In the genomic region with DNA sequence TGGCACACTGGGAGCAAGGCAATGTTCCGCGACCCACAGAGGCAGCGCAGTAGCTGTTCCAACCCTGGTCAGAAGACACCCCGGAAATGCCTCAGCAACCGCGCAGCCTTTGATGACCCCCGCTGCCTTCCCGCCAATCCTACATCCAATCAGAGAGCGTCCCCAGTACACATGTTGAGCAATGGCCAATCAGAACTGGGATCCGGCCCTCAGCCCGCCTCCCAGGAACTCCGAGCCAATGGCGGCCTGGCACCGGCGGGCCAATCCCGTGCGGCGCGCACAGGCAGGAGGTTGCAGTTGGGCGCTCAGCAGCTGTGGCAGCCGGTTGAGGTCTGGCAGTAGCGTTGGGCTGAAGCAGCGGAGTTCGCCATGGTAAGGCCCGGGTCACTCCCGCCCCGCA, we compare ENCODE assay signal across 1 cellular context.
TF ChIP-seq lines count a peak whose summit lies in the region.

A gene (plus strand): TSS at position 289 of the 400 bp plus-strand sequence. CDS start 81 bp downstream, at position 370.

TF ChIP-seq in H1, 55 proteins besides CTCF, POLR2A, EP300 and RAD21:
- TF ChIP-seq, protein P1, sequence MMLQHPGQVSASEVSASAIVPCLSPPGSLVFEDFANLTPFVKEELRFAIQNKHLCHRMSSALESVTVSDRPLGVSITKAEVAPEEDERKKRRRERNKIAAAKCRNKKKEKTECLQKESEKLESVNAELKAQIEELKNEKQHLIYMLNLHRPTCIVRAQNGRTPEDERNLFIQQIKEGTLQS (IDR thresholded peaks at IDR 0.05; ENCODE audit: insufficient read depth, low read depth, low read length) = no peak
- TF ChIP-seq, protein P2, sequence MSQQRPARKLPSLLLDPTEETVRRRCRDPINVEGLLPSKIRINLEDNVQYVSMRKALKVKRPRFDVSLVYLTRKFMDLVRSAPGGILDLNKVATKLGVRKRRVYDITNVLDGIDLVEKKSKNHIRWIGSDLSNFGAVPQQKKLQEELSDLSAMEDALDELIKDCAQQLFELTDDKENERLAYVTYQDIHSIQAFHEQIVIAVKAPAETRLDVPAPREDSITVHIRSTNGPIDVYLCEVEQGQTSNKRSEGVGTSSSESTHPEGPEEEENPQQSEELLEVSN (IDR thresholded peaks at IDR 0.05) = peak; percentile 83
- no peak for TF ChIP-seq CEBPB (IDR thresholded peaks at IDR 0.05; ENCODE audit: low read depth, low read length)
